ENCODE assay signal across 8 cellular contexts in the genomic region with DNA sequence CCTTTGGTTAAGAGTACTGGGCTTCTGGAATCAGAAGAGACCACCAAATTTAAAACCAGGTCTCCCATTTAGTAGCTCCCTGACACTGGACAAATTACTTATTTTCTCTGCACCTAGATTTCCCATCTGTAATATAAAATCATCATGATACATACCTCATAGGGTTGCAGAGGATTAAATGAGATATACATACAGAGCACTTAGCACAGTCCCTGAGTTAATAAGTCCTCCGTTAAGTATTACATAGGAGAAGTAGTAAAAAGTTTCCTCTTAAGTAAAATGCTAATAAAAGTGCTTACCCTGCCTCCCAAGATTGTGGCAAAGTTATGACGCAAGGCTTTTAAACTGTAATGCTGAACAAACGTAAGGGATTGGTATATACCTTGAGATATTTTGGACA. TPM values are rescaled to one million over a fixed set of nuclear protein-coding genes. Genes with fewer than 3 reads are reported as not detected.
DNase-seq lines count a peak whose midpoint lies in the region; ATAC-seq, FAIRE-seq and TF ChIP-seq lines count a peak whose summit lies in the region.

No MANE protein-coding gene starts in this region.

- ATAC-seq in pancreas: peak; percentile 15 to 45 (median 26)

- WGBS in pancreas, 2 donors: 0 to 33% methylated on average over 3 of the region's 3 CpGs

- DNase-seq in activated CD4-positive, alpha-beta T cell treated with anti-CD3 and anti-CD28 coated beads, Interleukin-2, amount 10 ng/mL, durations not matched to agents 7 days and 5 days: no peak
- no peak for DNase-seq in activated CD4-positive, alpha-beta T cell treated with anti-CD3 and anti-CD28 coated beads for 48 hours
- DNase-seq in epithelial cell of esophagus (ENCODE audit: low read depth): no peak
- no peak for DNase-seq in pancreas
- DNase-seq in activated effector memory CD4-positive, alpha-beta T cell treated with anti-CD3 and anti-CD28 coated beads, Interleukin-2, amount 50 U/mL, for 16 hours: no peak
- no peak for DNase-seq in stimulated activated CD4-positive, alpha-beta T cell treated with anti-CD3 and anti-CD28 coated beads, Interleukin-4, amount 100 ng/mL, for 4 hours
- DNase-seq in activated CD8-positive, alpha-beta memory T cell treated with anti-CD3 and anti-CD28 coated beads, Interleukin-2, amount 50 U/mL, for 48 hours: no peak

- H3K4me3 ChIP-seq in OCI-LY1 (ENCODE audit: low read depth, low read length, poor library complexity, severe bottlenecking) (peak overlapping the region; percentile 91), epithelial cell of esophagus (ENCODE audit: low read length) (peak overlapping the region; percentile 71), pancreas (peak overlapping the region; percentile 29 to 55 (median 40))

- H3K36me3 Mint-ChIP-seq in activated CD4-positive, alpha-beta T cell treated with anti-CD3 and anti-CD28 coated beads, Interleukin-2, amount 10 ng/mL, durations not matched to agents 7 days and 5 days (ENCODE audit: low read depth): no peaks in the 10 kb centered on the region

- H3K9me2 ChIP-seq in OCI-LY1 (ENCODE audit: low read depth, low read length): no peaks in the 10 kb centered on the region

- CTCF ChIA-PET in activated CD4-positive, alpha-beta T cell treated with anti-CD3 and anti-CD28 coated beads, Interleukin-2, amount 10 ng/mL, durations not matched to agents 7 days and 5 days (lab: Charles Lee): no interaction called here

- POLR2A ChIA-PET in activated CD4-positive, alpha-beta T cell treated with anti-CD3 and anti-CD28 coated beads, Interleukin-2, amount 10 ng/mL, durations not matched to agents 7 days and 5 days (lab: Charles Lee): no interaction called here

- H3K27ac Mint-ChIP-seq in activated CD4-positive, alpha-beta T cell treated with anti-CD3 and anti-CD28 coated beads, Interleukin-2, amount 10 ng/mL, durations not matched to agents 7 days and 5 days: peak overlapping the region; percentile 99

- H3K27me3 Mint-ChIP-seq in activated CD4-positive, alpha-beta T cell treated with anti-CD3 and anti-CD28 coated beads, Interleukin-2, amount 10 ng/mL, durations not matched to agents 7 days and 5 days: no peaks in the 10 kb centered on the region

- no peak for TF ChIP-seq CTCF in OCI-LY1 (IDR thresholded peaks at IDR 0.05; ENCODE audit: low read length)
- no peak for TF ChIP-seq CTCF in epithelial cell of esophagus (IDR thresholded peaks at IDR 0.05; ENCODE audit: insufficient read depth, low read depth, low read length, missing control alignments)
- no peak for TF ChIP-seq CTCF in pancreas (IDR thresholded peaks at IDR 0.05)

- no peaks in the 10 kb centered on the region for H3K79me2 ChIP-seq in OCI-LY1 (ENCODE audit: insufficient read depth, low read length)

- peaks cover 26% of the 10 kb centered on the region for H3K4me1 ChIP-seq in OCI-LY1 (ENCODE audit: insufficient read depth, low read length, severe bottlenecking)
- H3K4me1 ChIP-seq in pancreas: peaks cover 0 to 3% (median 0%) of the 10 kb centered on the region in 3 donors

- H3K4me1 Mint-ChIP-seq in activated CD4-positive, alpha-beta T cell treated with anti-CD3 and anti-CD28 coated beads, Interleukin-2, amount 10 ng/mL, durations not matched to agents 7 days and 5 days: peaks cover 24% of the 10 kb centered on the region

- intact Hi-C loops in pancreas (cut with DNase I): no loop called here

- no peaks in the 10 kb centered on the region for H3F3A ChIP-seq in OCI-LY1 (ENCODE audit: insufficient read depth, low read length)

- H3K9me3 ChIP-seq in OCI-LY1 (ENCODE audit: low read length) (no peaks in the 10 kb centered on the region), pancreas (no peaks in the 10 kb centered on the region)

- H3K9me3 Mint-ChIP-seq in activated CD4-positive, alpha-beta T cell treated with anti-CD3 and anti-CD28 coated beads, Interleukin-2, amount 10 ng/mL, durations not matched to agents 7 days and 5 days: no peaks in the 10 kb centered on the region

- H3K9ac ChIP-seq in OCI-LY1 (ENCODE audit: low read length): peak overlapping the region; percentile 93

- H3K36me3 ChIP-seq in OCI-LY1 (ENCODE audit: insufficient read depth, low read length): no peaks in the 10 kb centered on the region
- H3K36me3 ChIP-seq in pancreas: no peaks in the 10 kb centered on the region

- peak overlapping the region; percentile 90 for H2AFZ ChIP-seq in OCI-LY1 (ENCODE audit: low read length)

- no peaks in the 10 kb centered on the region for H4K20me1 ChIP-seq in OCI-LY1 (ENCODE audit: insufficient read depth, low read length)

- H3K4me3 Mint-ChIP-seq in activated CD4-positive, alpha-beta T cell treated with anti-CD3 and anti-CD28 coated beads, Interleukin-2, amount 10 ng/mL, durations not matched to agents 7 days and 5 days: peak overlapping the region; percentile 87

- H3K27ac ChIP-seq in OCI-LY1 (ENCODE audit: low read depth, low read length, poor library complexity, severe bottlenecking) (peak overlapping the region; percentile 59), pancreas (peak overlapping the region in 1 of 4 donors; percentile 61)

- peak overlapping the region; percentile 90 for H3K4me2 ChIP-seq in OCI-LY1 (ENCODE audit: low read length)

- FAIRE-seq in pancreas (lab: Jason Lieb, UNC): no peak

- H3K27me3 ChIP-seq in OCI-LY1 (ENCODE audit: insufficient read depth, low read length): no peaks in the 10 kb centered on the region
- H3K27me3 ChIP-seq in pancreas: no peaks in the 10 kb centered on the region

RNA-seq across cellular contexts. Expression of a gene that starts 0.5 kb away (rescaled TPM):
- total RNA-seq in activated CD4-positive, alpha-beta T cell treated with anti-CD3 and anti-CD28 coated beads, Interleukin-2, amount 10 ng/mL, durations not matched to agents 7 days and 5 days: 1 to 10 TPM; 6.1 to 6.9 TPM
- 1 to 10 TPM; 2.1 to 4.3 (median 3.1) TPM for total RNA-seq in pancreas
- polyA plus RNA-seq in pancreas: 1 to 10 TPM; 1.7 to 3.6 TPM

Comparison
In these comparisons a context has a peak if more than half of its experiments do, and no peak if none do; other contexts are left out.
1. H3K4me3 ChIP-seq: peak in every context shown above with its lines; median percentile 91 in OCI-LY1; 71 in epithelial cell of esophagus; 40 in pancreas.